In genomic region chr22:36439481-36440271, GRCh38 we compare ENCODE assay signal across 8 cellular contexts. TPM values are rescaled to one million over a fixed set of nuclear protein-coding genes. Genes with fewer than 3 reads are reported as not detected.
DNase-seq lines count a peak whose midpoint lies in the region; ATAC-seq and TF ChIP-seq lines count a peak whose summit lies in the region.

No MANE protein-coding gene starts in this region.

- H3K36me3 ChIP-seq in breast epithelium, result no peaks in the 10 kb centered on the region

- H3K4me1 ChIP-seq in breast epithelium, result peaks cover 0 to 3% of the 10 kb centered on the region in 2 donors

- intact Hi-C loops in breast epithelium (cut with DNase I; ENCODE audit: low total_unique reads), result no loop called here

- H3K9me3 ChIP-seq in breast epithelium, result no peaks in the 10 kb centered on the region

- ATAC-seq in HG02759 (IDR thresholded peaks at IDR 0.05; ENCODE audit: unreplicated experiment), result no peak
- no peak for ATAC-seq in GM18907 (IDR thresholded peaks at IDR 0.05; ENCODE audit: unreplicated experiment)

- in situ Hi-C loops in KBM-7 (cut with MboI; ENCODE audit: low pct_unique_long_range_greater_than_20kb, low sequenced_read_pairs), result no loop called here

- TF ChIP-seq CTCF in breast epithelium (IDR thresholded peaks at IDR 0.05), result no peak

- no peaks in the 10 kb centered on the region for H3K27me3 ChIP-seq in breast epithelium

- TF ChIP-seq POLR2A in breast epithelium (IDR thresholded peaks at IDR 0.05), result no peak

- H3K27ac ChIP-seq in breast epithelium, result peak overlapping the region; percentile 1 to 33

- no peak overlapping the region for H3K4me3 ChIP-seq in breast epithelium

- DNase-seq in AG20443 (ENCODE audit: low spot score) (peak; percentile 97), HS-5 (ENCODE audit: low read depth) (peak; percentile 87), breast epithelium (ENCODE audit: low spot score in 2 of 2) (no peak), mucosa of gallbladder (ENCODE audit: low spot score) (peak; percentile 50), NCI-H2107 (lab: John Stamatoyannopoulos, UW) (no peak), KBM-7 (no peak)

RNA-seq across cellular contexts. Expression of gene TXN2, which starts 41.8 kb away (rescaled TPM):
- 10 to 100 TPM; 52.3 to 71.1 (median 58.1) TPM for total RNA-seq in breast epithelium
- total RNA-seq in mucosa of gallbladder, result 81.6 TPM

RNA-seq across cellular contexts. Expression of gene MYH9, which starts 51.9 kb away (rescaled TPM):
- total RNA-seq in breast epithelium (100 to 1,000 TPM; 169 to 392 (median 268) TPM), mucosa of gallbladder (544 TPM)

Comparison
In these comparisons a context has a peak if more than half of its experiments do, and no peak if none do; other contexts are left out.
1. DNase-seq: peak in AG20443 (single experiment), HS-5 (single experiment) and mucosa of gallbladder (single experiment); none in breast epithelium (0 of 2), NCI-H2107 (single experiment) and KBM-7 (single experiment).